Comparison of ENCODE assay signal across 24 cellular contexts in genomic region chr4:3612934-3613333, GRCh38.
"Had no signal": no experiment of that assay in that cellular context is flagged by ENCODE, and none has a peak within 500 bp of the region (broad histone marks: within the 10 kb centered on the region; RNA-seq: fewer than 3 reads in every experiment).

No MANE protein-coding gene starts in this region.

- H3K36me3 ChIP-seq: adrenal gland, esophagus muscularis mucosa, tibial nerve, uterus had no signal

- ATAC-seq: activated CD8-positive, alpha-beta T cell treated with anti-CD3 and anti-CD28 coated beads for 36 hours; activated naive CD4-positive, alpha-beta T cell treated with anti-CD3 and anti-CD28 coated beads, Interleukin-2, amount 50 U/mL, for 72 hours; activated T-cell treated with anti-CD3 and anti-CD28 coated beads, Interleukin-2, amount 50 U/mL, for 4 hours; activated T-helper 17 cell treated with anti-CD3 and anti-CD28 coated beads, Interleukin-2, amount 50 U/mL, for 72 hours; foreskin keratinocyte; left cardiac atrium; left ventricle myocardium superior; right cardiac atrium; T-helper 17 cell had no signal

- H3K27ac Mint-ChIP-seq: activated CD4-positive, alpha-beta T cell treated with anti-CD3 and anti-CD28 coated beads, Interleukin-2, amount 10 ng/mL, durations not matched to agents 7 days and 5 days; activated CD8-positive, alpha-beta T cell treated with anti-CD3 and anti-CD28 coated beads for 36 hours; activated naive CD4-positive, alpha-beta T cell treated with anti-CD3 and anti-CD28 coated beads, Interleukin-2, amount 50 U/mL, for 72 hours; activated T-helper 17 cell treated with anti-CD3 and anti-CD28 coated beads, Interleukin-2, amount 50 U/mL, for 72 hours; endodermal cell; mesothelial cell of epicardium; T-helper 17 cell had no signal

- H3K4me3 ChIP-seq: adrenal gland, esophagus muscularis mucosa, tibial nerve, uterus had no signal

- H3K27me3 ChIP-seq: adrenal gland, foreskin keratinocyte, tibial nerve, uterus had no signal

- H3K9me3 Mint-ChIP-seq: activated T-cell treated with anti-CD3 and anti-CD28 coated beads, Interleukin-2, amount 50 U/mL, for 4 hours had no signal

- H3K4me1 Mint-ChIP-seq: activated CD4-positive, alpha-beta T cell treated with anti-CD3 and anti-CD28 coated beads, Interleukin-2, amount 10 ng/mL, durations not matched to agents 7 days and 5 days; activated T-helper 17 cell treated with anti-CD3 and anti-CD28 coated beads, Interleukin-2, amount 50 U/mL, for 72 hours; endodermal cell had no signal

- H3K9me3 ChIP-seq: adrenal gland, esophagus muscularis mucosa, tibial nerve, uterus had no signal

- H3K4me1 ChIP-seq: foreskin keratinocyte, tibial nerve had no signal

- DNase-seq: activated CD4-positive, alpha-beta T cell treated with anti-CD3 and anti-CD28 coated beads for 1 hour; activated CD4-positive, alpha-beta T cell treated with anti-CD3 and anti-CD28 coated beads, Interleukin-2, amount 10 ng/mL, durations not matched to agents 7 days and 5 days; activated CD8-positive, alpha-beta T cell treated with anti-CD3 and anti-CD28 coated beads for 36 hours; activated gamma-delta T cell treated with Interleukin-2 at 50 U/mL for 16 hours; activated T-cell treated with anti-CD3 and anti-CD28 coated beads, Interleukin-2, amount 50 U/mL, for 4 hours; adrenal gland; central memory CD4-positive, alpha-beta T cell; endodermal cell; foreskin keratinocyte; islet precursor cell; left cardiac atrium; left ventricle myocardium superior; naive B cell; right cardiac atrium; stimulated activated CD4-positive, alpha-beta T cell treated with anti-CD3 and anti-CD28 coated beads, Interleukin-2, amount 100 ng/mL, for 48 hours; stimulated activated naive CD4-positive, alpha-beta T cell treated with Interleukin-2 at 50 U/mL for 16 hours; T-helper 17 cell; uterus had no signal

- H3K27me3 Mint-ChIP-seq: activated CD4-positive, alpha-beta T cell treated with anti-CD3 and anti-CD28 coated beads, Interleukin-2, amount 10 ng/mL, durations not matched to agents 7 days and 5 days had no signal

- H3K27ac ChIP-seq: adrenal gland, esophagus muscularis mucosa, foreskin keratinocyte, tibial nerve, uterus had no signal

- H3K36me3 Mint-ChIP-seq: activated naive CD4-positive, alpha-beta T cell treated with anti-CD3 and anti-CD28 coated beads, Interleukin-2, amount 50 U/mL, for 72 hours; mesothelial cell of epicardium; naive B cell had no signal

- H3K4me3 Mint-ChIP-seq: activated CD4-positive, alpha-beta T cell treated with anti-CD3 and anti-CD28 coated beads, Interleukin-2, amount 10 ng/mL, durations not matched to agents 7 days and 5 days; activated CD8-positive, alpha-beta T cell treated with anti-CD3 and anti-CD28 coated beads for 36 hours; activated T-cell treated with anti-CD3 and anti-CD28 coated beads, Interleukin-2, amount 50 U/mL, for 4 hours; activated T-helper 17 cell treated with anti-CD3 and anti-CD28 coated beads, Interleukin-2, amount 50 U/mL, for 72 hours; endodermal cell; mesothelial cell of epicardium; naive B cell; neural crest cell; T-helper 17 cell had no signal
